15 cellular contexts compared by ENCODE assay signal in genomic region chr14:60095781-60096450, GRCh38. TPM values are rescaled to one million over a fixed set of nuclear protein-coding genes. Genes with fewer than 3 reads are reported as not detected.
DNase-seq lines count a peak whose midpoint lies in the region; ATAC-seq and TF ChIP-seq lines count a peak whose summit lies in the region.
"Had no signal": no experiment of that assay in that cellular context is flagged by ENCODE, and none has a peak within 500 bp of the region (broad histone marks: within the 10 kb centered on the region; RNA-seq: fewer than 3 reads in every experiment).

No MANE protein-coding gene starts in this region.

- POLR2A ChIA-PET in Panc1 (lab: Charles Lee), result no interaction called here

- no TSS peak for BruUV-seq in Panc1 (replicated peaks; lab: Mats Ljungman, UMichigan)

- in situ Hi-C loops in Panc1 (cut with HindIII; ENCODE audit: low pct_unique_long_range_greater_than_20kb, low sequenced_read_pairs), result no loop called here

- H3K4me3 ChIP-seq in Panc1 (ENCODE audit: low read depth in 2 of 2, low read length in 2 of 2) (no peak overlapping the region), fibroblast of lung (replicated peaks in 1 of 4; ENCODE audit: control extremely low read depth in 1 of 4, insufficient read depth in 1 of 4, low read depth in 3 of 4, low read length in 4 of 4) (peak overlapping the region in 1 of 4 experiments; percentile 20), skeletal muscle satellite cell (ENCODE audit: low read length) (peak overlapping the region; percentile 16)
- H3K4me3 ChIP-seq: sigmoid colon had no signal

- H3K9me3 ChIP-seq in Panc1 (ENCODE audit: control insufficient read depth, insufficient read depth, low read depth, low read length) (no peaks in the 10 kb centered on the region), fibroblast of lung (ENCODE audit: control insufficient read depth, insufficient read depth, low read depth, low read length) (no peaks in the 10 kb centered on the region), skeletal muscle satellite cell (replicated peaks; ENCODE audit: low read length) (no peaks in the 10 kb centered on the region)
- H3K9me3 ChIP-seq: heart right ventricle, sigmoid colon had no signal

- no peak overlapping the region for H2AFZ ChIP-seq in fibroblast of lung (ENCODE audit: low read length)

- no peak overlapping the region for H3K9ac ChIP-seq in fibroblast of lung (ENCODE audit: insufficient read depth, low read length)
- no peak overlapping the region for H3K9ac ChIP-seq in skeletal muscle satellite cell (ENCODE audit: low read depth, low read length)

- DNase-seq in NCI-H748 (lab: John Stamatoyannopoulos, UW; ENCODE audit: unreplicated experiment) (peak; percentile 33), NCI-H748 treated with DMSO at 0.1 percent for 48 hours (lab: John Stamatoyannopoulos, UW) (no peak), Panc1 (ENCODE audit: low read depth, low spot score) (no peak), fibroblast of lung (ENCODE audit: low read depth in 2 of 2) (peak; percentile 84 to 88), MV-4-11 (lab: John Stamatoyannopoulos, UW) (no peak), head of caudate nucleus (no peak)
- DNase-seq: activated CD4-positive, alpha-beta T cell treated with anti-CD3 and anti-CD28 coated beads for 4 hours; activated effector memory CD4-positive, alpha-beta T cell treated with Interleukin-2 at 50 U/mL for 16 hours; GF-D8; heart right ventricle; NCI-H510A; sigmoid colon had no signal

- no peak for ATAC-seq in Panc1
- no peak for ATAC-seq in HG02870 (IDR thresholded peaks at IDR 0.05; ENCODE audit: unreplicated experiment)
- ATAC-seq: heart right ventricle, SK-N-SH treated with all-trans-retinoic acid at 6 μM for 48 hours had no signal

- H3K36me3 ChIP-seq in Panc1 (ENCODE audit: control insufficient read depth, insufficient read depth, low read length) (no peaks in the 10 kb centered on the region; the same call in none of the 2 replicates), fibroblast of lung (ENCODE audit: control insufficient read depth, insufficient read depth, low read length) (no peaks in the 10 kb centered on the region), skeletal muscle satellite cell (ENCODE audit: insufficient read depth, low read length) (peaks cover 14% of the 10 kb centered on the region)

- H3K4me1 ChIP-seq in Panc1 (ENCODE audit: control insufficient read depth, insufficient read depth, low read length) (peaks cover 15% of the 10 kb centered on the region), fibroblast of lung (ENCODE audit: control insufficient read depth, extremely low read depth, insufficient read depth, low read length) (peaks cover 12% of the 10 kb centered on the region), skeletal muscle satellite cell (ENCODE audit: control insufficient read depth, insufficient read depth, low read length) (peaks cover 24% of the 10 kb centered on the region)

- CTCF ChIA-PET in Panc1 (lab: Charles Lee), result no interaction called here

- H3K27me3 ChIP-seq in Panc1 (ENCODE audit: control insufficient read depth, insufficient read depth, low read length) (no peaks in the 10 kb centered on the region), fibroblast of lung (ENCODE audit: control insufficient read depth, insufficient read depth, low read length) (no peaks in the 10 kb centered on the region), skeletal muscle satellite cell (ENCODE audit: control insufficient read depth, insufficient read depth, low read length) (no peaks in the 10 kb centered on the region)
- H3K27me3 ChIP-seq: heart right ventricle, sigmoid colon had no signal

- H3K4me2 ChIP-seq in fibroblast of lung (ENCODE audit: extremely low read depth, insufficient read depth, low read length) (peak overlapping the region; percentile 34), skeletal muscle satellite cell (ENCODE audit: low read length) (peak overlapping the region; percentile 79)

- H3K79me2 ChIP-seq in fibroblast of lung (ENCODE audit: control insufficient read depth, insufficient read depth, low read length), result peaks cover 86% of the 10 kb centered on the region

- H4K20me1 ChIP-seq in fibroblast of lung (ENCODE audit: control insufficient read depth, extremely low read depth, insufficient read depth, low read length), result no peaks in the 10 kb centered on the region

- intact Hi-C loops in Panc1 (cut with micrococcal nuclease; ENCODE audit: unreplicated experiment) (loop anchor here (10.0 kb wide), 1 partner anchor 69 kb away; the partner anchor contains the start of gene DHRS7), head of caudate nucleus (cut with DNase I) (no loop called here)

- no peak for TF ChIP-seq CTCF in Panc1 (IDR thresholded peaks at IDR 0.05)
- no peak for TF ChIP-seq CTCF in fibroblast of lung (conservative IDR thresholded peaks at IDR 0.05 in 1 of 2, IDR thresholded peaks at IDR 0.05 in 1 of 2; ENCODE audit: low read depth in 1 of 2, low read length in 2 of 2)

- H3K27ac ChIP-seq in Panc1 (ENCODE audit: low read length) (peak overlapping the region; percentile 39; the same call in 1 of the 2 replicates), fibroblast of lung (ENCODE audit: insufficient read depth, low read length) (peak overlapping the region; percentile 67)
- H3K27ac ChIP-seq: sigmoid colon had no signal

RNA-seq across cellular contexts. Expression of gene PCNX4, which starts 4.2 kb away (rescaled TPM):
- total RNA-seq in Panc1 (2021; ENCODE audit: unreplicated experiment), result 60.0 TPM
- polyA plus RNA-seq in Panc1 (2012; ENCODE audit: insufficient read length), result 30.3 TPM
- total RNA-seq in fibroblast of lung, result 69.9 and 95.0 TPM in 2 replicates
- 52.1 and 57.8 TPM in 2 replicates for polyA plus RNA-seq in fibroblast of lung
- 37.1 and 41.3 TPM in 2 replicates for polyA plus RNA-seq in fibroblast of lung (2012)
- 143 and 180 TPM in 2 replicates for polyA minus RNA-seq in fibroblast of lung (ENCODE audit: low replicate concordance)
- total RNA-seq in skeletal muscle satellite cell (2012; rRNA removed), result 51.5 and 63.6 TPM in 2 replicates

Comparison
In these comparisons a context has a peak if more than half of its experiments do, and no peak if none do; other contexts are left out.
1. DNase-seq: peak in NCI-H748 (single experiment) and fibroblast of lung (2 of 2); none in NCI-H748 treated with DMSO at 0.1 percent for 48 hours (single experiment), Panc1 (single experiment), MV-4-11 (single experiment) and head of caudate nucleus (0 of 42).